ENCODE assay signal across 23 cellular contexts in genomic region chr12:7072024-7072423, GRCh38. TPM values are rescaled to one million over a fixed set of nuclear protein-coding genes. Genes with fewer than 3 reads are reported as not detected.
"Had no signal": no experiment of that assay in that cellular context is flagged by ENCODE, and none has a peak within 500 bp of the region (broad histone marks: within the 10 kb centered on the region; RNA-seq: fewer than 3 reads in every experiment).

No MANE protein-coding gene starts in this region.

- H3K4me3 ChIP-seq: K562, SJCRH30 had no signal

- DNase-seq: Kasumi-1, MM.1S, NCI-H1092 treated with DMSO at 0.1 percent for 48 hours, NCI-H1436, NCI-H187, NCI-H2029, NCI-H2081 treated with DMSO at 0.1 percent for 48 hours, NCI-H2171, NCI-H226, NCI-H446, NCI-H510A, NCI-H524 treated with DMSO at 0.1 percent for 48 hours, NCI-H69, NCI-H774, PC-3, SHP77 treated with DMSO at 0.1 percent for 48 hours, SJCRH30 had no signal

- H3K27ac ChIP-seq: HL-60, KMS-11, RWPE1, SJCRH30 had no signal

- H3K9ac ChIP-seq: KMS-11 had no signal

- H3K9me3 ChIP-seq: SJCRH30 had no signal

- H3K4me1 ChIP-seq: SJCRH30 had no signal

- H3K4me2 ChIP-seq: KMS-11 had no signal

- FAIRE-seq: K562 had no signal

- H3K36me3 ChIP-seq: SJCRH30 had no signal

RNA-seq across cellular contexts. Expression of gene C1S, which starts 11.5 kb away (rescaled TPM):
- polyA plus RNA-seq: IgD-negative memory B cell had no signal

RNA-seq across cellular contexts. Expression of gene C1R, which starts 20.2 kb away (rescaled TPM):
- polyA plus RNA-seq: IgD-negative memory B cell had no signal

RNA-seq across cellular contexts. Expression of gene RBP5, which starts 56.7 kb away (rescaled TPM):
- total RNA-seq: M059J, PC-3, SJCRH30 had no signal
- polyA plus RNA-seq: IgD-negative memory B cell had no signal
